Comparison of ENCODE assay signal across 9 cellular contexts in genomic region chrX:155612312-155613224, GRCh38. TPM values are rescaled to one million over a fixed set of nuclear protein-coding genes. Genes with fewer than 3 reads are reported as not detected.
DNase-seq lines count a peak whose midpoint lies in the region; ATAC-seq, FAIRE-seq and TF ChIP-seq lines count a peak whose summit lies in the region.
"Had no signal": no experiment of that assay in that cellular context is flagged by ENCODE, and none has a peak within 500 bp of the region (broad histone marks: within the 10 kb centered on the region; RNA-seq: fewer than 3 reads in every experiment).

Gene SPRY3, plus strand, starts transcription at chrX:155612586.
Gene TMLHE, minus strand, starts transcription at chrX:155612952. Its CDS starts 67,676 bp downstream, at chrX:155545276.

- H3K4me3 ChIP-seq in bronchial epithelial cell (ENCODE audit: low read depth, low read length) (peak within 1 kb of the TSS; percentile 75), small intestine (ENCODE audit: low read depth in 1 of 2, low read length in 2 of 2) (peak within 1 kb of the TSS; percentile 51 to 57)

- H3K27ac Mint-ChIP-seq in activated B cell treated with CpG ODN at 0.5 μM for 24 hours = peak within 1 kb of the TSS; percentile 93

- peak; percentile 66 for DNase-seq in NCI-H1436 (lab: John Stamatoyannopoulos, UW)
- DNase-seq in NCI-H1436 treated with DMSO at 0.1 percent for 48 hours (lab: John Stamatoyannopoulos, UW) = no peak
- peak; percentile 53 for DNase-seq in NCI-H2107 treated with DMSO at 0.1 percent for 48 hours (lab: John Stamatoyannopoulos, UW; ENCODE audit: unreplicated experiment)
- peak; percentile 51 for DNase-seq in activated B cell treated with CpG ODN at 0.5 μM for 24 hours
- DNase-seq in bronchial epithelial cell (ENCODE audit: low read depth) = peak; percentile 37
- peak; percentile 40 for DNase-seq in inferior parietal cortex (ENCODE audit: extremely low spot score)
- peak; percentile 69 for DNase-seq in small intestine

- TF ChIP-seq CTCF in activated B cell treated with CpG ODN at 0.5 μM for 24 hours (IDR thresholded peaks at IDR 0.05) (no peak), bronchial epithelial cell (IDR thresholded peaks at IDR 0.05; ENCODE audit: insufficient read depth, low read length, severe bottlenecking) (no peak)

- no peaks in the 10 kb centered on the region for H3K27me3 Mint-ChIP-seq in activated B cell treated with CpG ODN at 0.5 μM for 24 hours

- H3K27me3 ChIP-seq in bronchial epithelial cell (ENCODE audit: control insufficient read depth, insufficient read depth, low read length) = no peaks in the 10 kb centered on the region
- no peaks in the 10 kb centered on the region for H3K27me3 ChIP-seq in small intestine (ENCODE audit: control insufficient read depth in 2 of 2, insufficient read depth in 2 of 2, low read length in 2 of 2)

- H3K4me1 ChIP-seq in small intestine (ENCODE audit: control insufficient read depth in 2 of 2, insufficient read depth in 1 of 2, low read depth in 1 of 2, low read length in 1 of 2) = no peaks in the 10 kb centered on the region

- CTCF ChIA-PET in activated B cell treated with CpG ODN at 0.5 μM for 24 hours (lab: Charles Lee) = no interaction called here

- ATAC-seq in HG02943 (IDR thresholded peaks at IDR 0.05; ENCODE audit: low read depth, unreplicated experiment) = peak; percentile 96
- ATAC-seq in activated B cell treated with CpG ODN at 0.5 μM for 24 hours (ENCODE audit: low read depth) = peak; percentile 98

- H3K9me3 ChIP-seq in small intestine (ENCODE audit: control insufficient read depth, low read depth) = no peaks in the 10 kb centered on the region

- FAIRE-seq in bronchial epithelial cell (lab: Jason Lieb, UNC) (peak; percentile 83), small intestine (lab: Jason Lieb, UNC) (no peak)
- FAIRE-seq: A204.1 had no signal

- POLR2A ChIA-PET in activated B cell treated with CpG ODN at 0.5 μM for 24 hours (lab: Charles Lee) = interaction anchor here (1.7 kb wide), 1 partner anchor 397 kb away, joined by 7 read pairs; the partner anchor contains the start of gene VBP1

- peak within 1 kb of the TSS; percentile 94 for H3K4me3 Mint-ChIP-seq in activated B cell treated with CpG ODN at 0.5 μM for 24 hours

- peaks cover 25% of the 10 kb centered on the region for H3K4me1 Mint-ChIP-seq in activated B cell treated with CpG ODN at 0.5 μM for 24 hours

- H3K27ac ChIP-seq in small intestine (ENCODE audit: low read depth in 1 of 2, low read length in 1 of 2) = peak within 1 kb of the TSS; percentile 85 to 97

- H3K36me3 Mint-ChIP-seq in activated B cell treated with CpG ODN at 0.5 μM for 24 hours (ENCODE audit: low read depth) = peaks cover 10% of the 10 kb centered on the region

- intact Hi-C loops in activated B cell treated with CpG ODN at 0.5 μM for 24 hours (cut with micrococcal nuclease) = loop anchor here (5.0 kb wide), 1 partner anchor 395 kb away; the partner anchor contains the start of gene VBP1

- H3K36me3 ChIP-seq in bronchial epithelial cell (ENCODE audit: control insufficient read depth, insufficient read depth, low read length) = no peaks in the 10 kb centered on the region
- no peaks in the 10 kb centered on the region for H3K36me3 ChIP-seq in small intestine (ENCODE audit: control insufficient read depth in 2 of 2, insufficient read depth in 2 of 2, low read length in 2 of 2)

- WGBS in small intestine, 3 donors = 1 to 42% (median 8%) methylated on average over 37 to 50 of the region's 50 CpGs

- no peaks in the 10 kb centered on the region for H3K9me3 Mint-ChIP-seq in activated B cell treated with CpG ODN at 0.5 μM for 24 hours

RNA-seq across cellular contexts. Expression of gene SPRY3, which starts in this region (rescaled TPM):
- total RNA-seq in activated B cell treated with CpG ODN at 0.5 μM for 24 hours (0.22 TPM in 2 replicates), bronchial epithelial cell (0.26 and 0.38 TPM in 2 replicates)
- polyA plus RNA-seq in small intestine = under 1 TPM; under 0.01 to 0.42 (median 0.22) TPM

RNA-seq across cellular contexts. Expression of gene TMLHE, which starts in this region (rescaled TPM):
- total RNA-seq in activated B cell treated with CpG ODN at 0.5 μM for 24 hours (14.0 and 19.3 TPM in 2 replicates), bronchial epithelial cell (7.6 and 12.3 TPM in 2 replicates)
- 10 to 100 TPM in 1 of 3 donors, 1 to 10 TPM in 2; 9.2 to 10.8 (median 9.6) TPM for polyA plus RNA-seq in small intestine
